In the genomic region with DNA sequence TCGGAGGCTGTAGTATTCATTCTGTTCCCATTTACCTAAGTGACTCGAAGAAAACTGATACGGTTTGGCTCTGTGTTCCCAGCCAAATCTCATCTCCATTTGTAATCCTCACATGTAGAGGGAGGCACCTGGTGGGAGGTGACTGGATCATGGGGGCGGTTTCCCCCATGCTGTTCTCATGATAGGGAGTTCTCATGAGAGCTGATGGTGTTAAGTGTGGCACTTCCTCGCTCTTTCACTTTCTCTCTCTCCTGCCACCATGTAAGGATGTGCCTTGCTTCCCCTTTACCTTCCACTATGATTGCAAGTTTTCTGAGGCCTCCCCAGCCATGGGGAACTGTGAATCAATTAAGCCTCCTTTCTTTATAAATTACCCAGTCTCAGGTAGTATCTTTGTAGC, we compare ENCODE assay signal across 17 cellular contexts. TPM values are rescaled to one million over a fixed set of nuclear protein-coding genes. Genes with fewer than 3 reads are reported as not detected.
DNase-seq lines count a peak whose midpoint lies in the region; ATAC-seq, FAIRE-seq and TF ChIP-seq lines count a peak whose summit lies in the region.
"Had no signal": no experiment of that assay in that cellular context is flagged by ENCODE, and none has a peak within 500 bp of the region (broad histone marks: within the 10 kb centered on the region; RNA-seq: fewer than 3 reads in every experiment).

No MANE protein-coding gene starts in this region.

- H3K4me3 ChIP-seq in BLaER1, result peak overlapping the region; percentile 6; the same call in 1 of the 2 replicates
- no peak overlapping the region for H3K4me3 ChIP-seq in HepG2 (replicated peaks in 1 of 3; ENCODE audit: insufficient read depth in 1 of 3, low read depth in 2 of 3, low read length in 3 of 3)
- H3K4me3 ChIP-seq: GM23338, MG63 had no signal

- no peak for TF ChIP-seq RAD21 in HepG2 (CRISPR knock-in tag; IDR thresholded peaks at IDR 0.05)

- peaks cover 47% of the 10 kb centered on the region for H3K4me1 Mint-ChIP-seq in glutamatergic neuron (ENCODE audit: low read depth, unreplicated experiment)

- H3K9ac ChIP-seq in BLaER1, result no peak overlapping the region
- no peak overlapping the region for H3K9ac ChIP-seq in HepG2 (ENCODE audit: insufficient read depth, low read depth, low read length)

- H3K4me1 ChIP-seq in BLaER1 (peaks cover 67% of the 10 kb centered on the region), HepG2 (ENCODE audit: insufficient read depth, low read length) (no peaks in the 10 kb centered on the region)

- TF ChIP-seq POLR2A in HepG2 (IDR thresholded peaks at IDR 0.05; ENCODE audit: insufficient read depth in 1 of 2, low read depth in 2 of 2, low read length in 2 of 2), result no peak

- intact Hi-C loops in HepG2 (cut with micrococcal nuclease; ENCODE audit: unreplicated experiment), result no loop called here

- H3K9me3 ChIP-seq in BLaER1, result peaks cover 35% of the 10 kb centered on the region
- no peaks in the 10 kb centered on the region for H3K9me3 ChIP-seq in HepG2 (ENCODE audit: low read length)
- H3K9me3 ChIP-seq: MG63 had no signal

- TF ChIP-seq EP300 in HepG2 (IDR thresholded peaks at IDR 0.05; ENCODE audit: low read depth in 2 of 2, low read length in 2 of 2) (no peak), HepG2 (CRISPR knock-in tag; IDR thresholded peaks at IDR 0.05; ENCODE audit: borderline replicate concordance) (no peak)

- H4K20me1 ChIP-seq in BLaER1 (peaks cover 9% of the 10 kb centered on the region; the same call in 1 of the 2 replicates), HepG2 (ENCODE audit: insufficient read depth, low read length) (no peaks in the 10 kb centered on the region)

- ATAC-seq in HG02852 (IDR thresholded peaks at IDR 0.05; ENCODE audit: unreplicated experiment) (peak; percentile 29), GM21717 (IDR thresholded peaks at IDR 0.05; ENCODE audit: unreplicated experiment) (no peak), HepG2 (no peak)
- ATAC-seq: GM23338 had no signal

- TF ChIP-seq CTCF in glutamatergic neuron (IDR thresholded peaks at IDR 0.05; ENCODE audit: partially characterized antibody, unreplicated experiment), result no peak
- no peak for TF ChIP-seq CTCF in HepG2 (CRISPR knock-in tag; IDR thresholded peaks at IDR 0.05)

- H3K36me3 Mint-ChIP-seq in glutamatergic neuron (ENCODE audit: unreplicated experiment), result no peaks in the 10 kb centered on the region

- no peak overlapping the region for H3K4me3 Mint-ChIP-seq in glutamatergic neuron (ENCODE audit: unreplicated experiment)
- H3K4me3 Mint-ChIP-seq: B cell, GM23338 had no signal

- H2AFZ ChIP-seq in HepG2 (ENCODE audit: low read length), result no peak overlapping the region
- H2AFZ ChIP-seq: GM23338 had no signal

- H3K27me3 ChIP-seq in BLaER1, result no peaks in the 10 kb centered on the region
- H3K27me3 ChIP-seq in HepG2 (ENCODE audit: control insufficient read depth in 1 of 2, insufficient read depth in 2 of 2, low read length in 2 of 2), result no peaks in the 10 kb centered on the region
- H3K27me3 ChIP-seq: MG63 had no signal

- WGBS in HepG2 (ENCODE audit: low lambda C conversion rate), result 48% methylated on average over 5 of the region's 5 CpGs

- H3K27ac Mint-ChIP-seq in glutamatergic neuron (ENCODE audit: unreplicated experiment), result peak overlapping the region; percentile 53
- H3K27ac Mint-ChIP-seq: B cell, GM23338 had no signal

- DNase-seq in G401 (ENCODE audit: low spot score) (peak; percentile 10), glutamatergic neuron (no peak), pons (ENCODE audit: low spot score) (no peak), HepG2 (ENCODE audit: low spot score) (no peak)
- DNase-seq: DMS 273 treated with DMSO at 0.1 percent for 48 hours, MG63, NCI-H1930, NCI-H2171, NCI-H446 treated with DMSO at 0.1 percent for 48 hours, NCI-H774, SHP77 had no signal

- H3K27ac ChIP-seq in BLaER1, result peak overlapping the region; percentile 77
- no peak overlapping the region for H3K27ac ChIP-seq in HepG2 (ENCODE audit: extremely low read length, insufficient read depth, low read length)

- FAIRE-seq in HepG2 (lab: Jason Lieb, UNC), result no peak
- FAIRE-seq: RCC 7860 had no signal

- peaks cover 58% of the 10 kb centered on the region for H3K36me3 ChIP-seq in BLaER1
- no peaks in the 10 kb centered on the region for H3K36me3 ChIP-seq in HepG2 (replicated peaks in 1 of 2; ENCODE audit: control insufficient read depth in 1 of 2, insufficient read depth in 2 of 2, low read length in 2 of 2)
- H3K36me3 ChIP-seq: MG63 had no signal

- no peaks in the 10 kb centered on the region for H3K27me3 Mint-ChIP-seq in glutamatergic neuron (ENCODE audit: unreplicated experiment)
- H3K27me3 Mint-ChIP-seq: B cell had no signal

- no peaks in the 10 kb centered on the region for H3K79me2 ChIP-seq in HepG2 (ENCODE audit: insufficient read depth, low read length)

- CTCF ChIA-PET in HepG2 (lab: Yijun Ruan, JAX; ENCODE audit: low intra/inter-chr PET ratio, low total read pairs), result no interaction called here

- in situ Hi-C loops in G401 (cut with HindIII; ENCODE audit: low sequenced_read_pairs), result no loop called here
- in situ Hi-C loops in HepG2 (cut with HindIII; ENCODE audit: extremely low pct_ligation_motif_present, low pct_unique_long_range_greater_than_20kb), result no loop called here

- BruUV-seq in HepG2 (replicated peaks; lab: Mats Ljungman, UMichigan), result no TSS peak

- POLR2A ChIA-PET in HepG2 (lab: Yijun Ruan, JAX), result no interaction called here

- H3K4me2 ChIP-seq in BLaER1, result peak overlapping the region; percentile 81
- no peak overlapping the region for H3K4me2 ChIP-seq in HepG2 (ENCODE audit: low read depth, low read length)
- H3K4me2 ChIP-seq: GM23338 had no signal

- H3K9me3 Mint-ChIP-seq in glutamatergic neuron (ENCODE audit: unreplicated experiment), result peaks cover 2% of the 10 kb centered on the region
- H3K9me3 Mint-ChIP-seq: GM23338 had no signal

TF ChIP-seq in HepG2, 621 proteins besides CTCF, POLR2A, EP300 and RAD21 (continues in another document):
- TF ChIP-seq, protein P1, sequence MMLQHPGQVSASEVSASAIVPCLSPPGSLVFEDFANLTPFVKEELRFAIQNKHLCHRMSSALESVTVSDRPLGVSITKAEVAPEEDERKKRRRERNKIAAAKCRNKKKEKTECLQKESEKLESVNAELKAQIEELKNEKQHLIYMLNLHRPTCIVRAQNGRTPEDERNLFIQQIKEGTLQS (CRISPR knock-in tag; IDR thresholded peaks at IDR 0.05), result no peak
- TF ChIP-seq TAF15 (IDR thresholded peaks at IDR 0.05; ENCODE audit: low read depth, low read length, poor library complexity, severe bottlenecking), result no peak
- no peak for TF ChIP-seq ETV5 (CRISPR knock-in tag; IDR thresholded peaks at IDR 0.05; ENCODE audit: borderline replicate concordance)
- TF ChIP-seq PLSCR1 (CRISPR knock-in tag; IDR thresholded peaks at IDR 0.05; ENCODE audit: borderline replicate concordance), result no peak
- TF ChIP-seq SNRNP70 (IDR thresholded peaks at IDR 0.05; ENCODE audit: low read depth, low read length), result no peak
- TF ChIP-seq ZBTB26 (CRISPR knock-in tag; IDR thresholded peaks at IDR 0.05; ENCODE audit: borderline replicate concordance), result no peak
- no peak for TF ChIP-seq FOXK2 (IDR thresholded peaks at IDR 0.05)
- TF ChIP-seq ATRX (CRISPR knock-in tag; IDR thresholded peaks at IDR 0.05; ENCODE audit: borderline replicate concordance), result no peak
- TF ChIP-seq ZNF10 (CRISPR knock-in tag; IDR thresholded peaks at IDR 0.05; ENCODE audit: borderline replicate concordance, low read depth), result no peak
- no peak for TF ChIP-seq ATF1 (CRISPR knock-in tag; IDR thresholded peaks at IDR 0.05)
- TF ChIP-seq CBX1 (IDR thresholded peaks at IDR 0.05; ENCODE audit: low read depth), result no peak

RNA-seq across cellular contexts. Expression of gene SLAIN1, which starts 23.5 kb away (rescaled TPM):
- total RNA-seq in G401 (2014; rRNA removed; shearing (Covaris generic)), result 0.24 TPM in 1 of 2 replicates, not detected in the other
- 120 TPM for total RNA-seq in glutamatergic neuron (ENCODE audit: unreplicated experiment)
- total RNA-seq in HepG2 (2016; rRNA removed; fragmentation: Illumina TruSeq; extraction: Trizol), result 4.5 and 4.8 TPM in 2 replicates
- 8.0 and 11.8 TPM in 2 replicates for total RNA-seq in HepG2 (2016; cell fraction: cytosol; rRNA removed; fragmentation: Illumina TruSeq; extraction: Trizol; ENCODE audit: low read depth)
- total RNA-seq in HepG2 (2016; cell fraction: insoluble cytoplasmic fraction; rRNA removed; fragmentation: Illumina TruSeq; extraction: Trizol), result 4.1 and 4.7 TPM in 2 replicates
- 5.1 and 5.5 TPM in 2 replicates for total RNA-seq in HepG2 (2016; cell fraction: membrane; rRNA removed; fragmentation: Illumina TruSeq; extraction: Trizol)
- 3.3 and 4.7 TPM in 2 replicates for total RNA-seq in HepG2 (2016; cell fraction: nucleus; rRNA removed; fragmentation: Illumina TruSeq; extraction: Trizol)
- 1.2 and 1.8 TPM in 2 replicates for polyA plus RNA-seq in HepG2 (2011; rRNA removed)
- polyA plus RNA-seq in HepG2 (2011; cell fraction: cytosol; rRNA removed), result 0.78 and 1.3 TPM in 2 replicates
- polyA plus RNA-seq in HepG2 (2011; cell fraction: nucleus; rRNA removed), result 0.79 and 1.1 TPM in 2 replicates
- polyA plus RNA-seq in HepG2 (2012), result 0.92 and 1.4 TPM in 2 replicates
- polyA plus RNA-seq in HepG2 (2016; cell fraction: cytosol; fragmentation: Illumina TruSeq; extraction: Trizol; ENCODE audit: low read depth), result 0.81 and 1.3 TPM in 2 replicates
- polyA plus RNA-seq in HepG2 (2016; cell fraction: insoluble cytoplasmic fraction; fragmentation: Illumina TruSeq; extraction: Trizol; ENCODE audit: low read depth), result 5.2 and 5.8 TPM in 2 replicates
- polyA plus RNA-seq in HepG2 (2016; cell fraction: membrane; fragmentation: Illumina TruSeq; extraction: Trizol; ENCODE audit: low read depth), result 2.1 and 2.7 TPM in 2 replicates
- 3.1 and 3.3 TPM in 2 replicates for polyA plus RNA-seq in HepG2 (2016; cell fraction: nucleus; fragmentation: Illumina TruSeq; extraction: Trizol; ENCODE audit: insufficient read depth, low read depth)
- 1.9 TPM in 1 of 2 replicates, not detected in the other for polyA minus RNA-seq in HepG2 (2011; rRNA and poly(A)+ RNA removed; ENCODE audit: low replicate concordance)
- 0.89 and 1.6 TPM in 2 replicates for polyA minus RNA-seq in HepG2 (2011; cell fraction: cytosol; rRNA and poly(A)+ RNA removed)
- polyA minus RNA-seq in HepG2 (2011; cell fraction: nucleus; rRNA and poly(A)+ RNA removed), result 6.5 and 8.0 TPM in 2 replicates
